Comparison of ENCODE assay signal across 8 cellular contexts in genomic region chr15:90934256-90934948, GRCh38. TPM values are rescaled to one million over a fixed set of nuclear protein-coding genes. Genes with fewer than 3 reads are reported as not detected.
DNase-seq lines count a peak whose midpoint lies in the region; ATAC-seq and TF ChIP-seq lines count a peak whose summit lies in the region.

No MANE protein-coding gene starts in this region.

- peaks cover 4% of the 10 kb centered on the region for H3K36me3 Mint-ChIP-seq in type B pancreatic cell

- H3K4me1 Mint-ChIP-seq in type B pancreatic cell (ENCODE audit: unreplicated experiment) = peaks cover 31% of the 10 kb centered on the region

- H3K27ac Mint-ChIP-seq in type B pancreatic cell = peak overlapping the region; percentile 94

- H3K27me3 ChIP-seq in adipocyte (replicated peaks; ENCODE audit: control insufficient read depth, insufficient read depth, low read length) = no peaks in the 10 kb centered on the region
- no peaks in the 10 kb centered on the region for H3K27me3 ChIP-seq in heart right ventricle

- peak; percentile 86 for DNase-seq in ELR (ENCODE audit: low read depth)
- DNase-seq in NCI-H1436 (lab: John Stamatoyannopoulos, UW) = peak; percentile 85
- peak; percentile 90 for DNase-seq in SW480 (ENCODE audit: low spot score)
- DNase-seq in adipocyte (ENCODE audit: low read depth) = peak; percentile 92
- DNase-seq in heart right ventricle = peak; percentile 86 to 87
- DNase-seq in posterior vena cava (ENCODE audit: low spot score) = peak; percentile 94
- no peak for DNase-seq in type B pancreatic cell (ENCODE audit: extremely low spot score, unreplicated experiment)

- peak; percentile 81 to 98 (median 92) for TF ChIP-seq CTCF in heart right ventricle (IDR thresholded peaks at IDR 0.05)
- TF ChIP-seq CTCF in type B pancreatic cell (conservative IDR thresholded peaks at IDR 0.05) = peak; percentile 90

- H3K9me3 ChIP-seq in adipocyte (ENCODE audit: control insufficient read depth, low read length) (no peaks in the 10 kb centered on the region), heart right ventricle (no peaks in the 10 kb centered on the region)

- ATAC-seq in HG02759 (IDR thresholded peaks at IDR 0.05; ENCODE audit: unreplicated experiment) = peak; percentile 39
- ATAC-seq in heart right ventricle = peak; percentile 34 to 66 (median 51)

- H3K4me3 ChIP-seq in adipocyte (ENCODE audit: low read length) (peak overlapping the region; percentile 94), heart right ventricle (peak overlapping the region; percentile 61 to 75 (median 66))

- H3K9ac ChIP-seq in adipocyte (ENCODE audit: low read length) = peak overlapping the region; percentile 95

- 2 to 3% methylated on average over 19 of the region's 19 CpGs for WGBS in heart right ventricle, 2 donors

- H3K4me1 ChIP-seq in adipocyte (ENCODE audit: control insufficient read depth, insufficient read depth, low read length) (peaks cover 35% of the 10 kb centered on the region), heart right ventricle (peaks cover 18 to 62% (median 48%) of the 10 kb centered on the region in 9 donors)

- intact Hi-C loops in heart right ventricle (cut with DNase I) (loop anchor here in 5 of 10 donors (1.0 to 5.0 kb wide), 3 partner anchors 32 to 287 kb away; no protein-coding TSS in a partner anchor), posterior vena cava (cut with DNase I) (no loop called here)

- no peaks in the 10 kb centered on the region for H3K9me3 Mint-ChIP-seq in type B pancreatic cell

- no peaks in the 10 kb centered on the region for H3K27me3 Mint-ChIP-seq in type B pancreatic cell

- peak overlapping the region in 9 of 10 donors; percentile 72 to 86 (median 75) for H3K27ac ChIP-seq in heart right ventricle

- H3K4me3 Mint-ChIP-seq in type B pancreatic cell = peak overlapping the region; percentile 93

- peaks cover 18% of the 10 kb centered on the region for H3K36me3 ChIP-seq in adipocyte (ENCODE audit: control insufficient read depth, insufficient read depth, low read length, severe bottlenecking)
- H3K36me3 ChIP-seq in heart right ventricle = peaks cover 0 to 34% (median 11%) of the 10 kb centered on the region in 9 donors

RNA-seq across cellular contexts. Expression of gene UNC45A, which starts 0.7 kb away (rescaled TPM):
- total RNA-seq in heart right ventricle = 10 to 100 TPM; 19.2 to 28.0 (median 24.7) TPM
- polyA plus RNA-seq in heart right ventricle = 10 to 100 TPM; 26.0 to 26.4 TPM
- 10 to 100 TPM; 63.6 to 75.8 TPM for total RNA-seq in posterior vena cava
- 78.9 and 80.2 TPM in 2 replicates for total RNA-seq in type B pancreatic cell (ENCODE audit: low replicate concordance)

RNA-seq across cellular contexts. Expression of gene HDDC3, which starts 2.1 kb away (rescaled TPM):
- total RNA-seq in heart right ventricle (10 to 100 TPM; 10.7 to 18.2 (median 14.6) TPM), posterior vena cava (1 to 10 TPM; 5.9 to 8.6 TPM), type B pancreatic cell (ENCODE audit: low replicate concordance) (16.8 and 18.9 TPM in 2 replicates)
- 10 to 100 TPM; 15.3 to 18.0 TPM for polyA plus RNA-seq in heart right ventricle

RNA-seq across cellular contexts. Expression of gene RCCD1, which starts 20.3 kb away (rescaled TPM):
- total RNA-seq in heart right ventricle = 10 to 100 TPM in 1 of 10 donors, 1 to 10 TPM in 9; 5.5 to 11.8 (median 7.6) TPM
- 1 to 10 TPM; 6.0 to 8.3 TPM for polyA plus RNA-seq in heart right ventricle
- 1 to 10 TPM; 5.1 to 7.4 TPM for total RNA-seq in posterior vena cava
- total RNA-seq in type B pancreatic cell (ENCODE audit: low replicate concordance) = 14.0 and 20.3 TPM in 2 replicates

RNA-seq across cellular contexts. Expression of gene MAN2A2, which starts 31.3 kb away (rescaled TPM):
- total RNA-seq in heart right ventricle (100 to 1,000 TPM in 4 of 10 donors, 10 to 100 TPM in 6; 78.3 to 157 (median 98.1) TPM), posterior vena cava (10 to 100 TPM; 53.0 to 57.6 TPM), type B pancreatic cell (ENCODE audit: low replicate concordance) (43.0 and 60.2 TPM in 2 replicates)
- polyA plus RNA-seq in heart right ventricle = 10 to 100 TPM; 24.8 to 84.5 TPM

RNA-seq across cellular contexts. Expression of gene FES, which starts 50.1 kb away (rescaled TPM):
- 10 to 100 TPM in 8 of 10 donors, 1 to 10 TPM in 2; 8.6 to 27.7 (median 11.5) TPM for total RNA-seq in heart right ventricle
- polyA plus RNA-seq in heart right ventricle = 10 to 100 TPM; 17.7 to 23.3 TPM
- 10 to 100 TPM; 31.7 to 41.8 TPM for total RNA-seq in posterior vena cava
- 3.1 TPM in 2 replicates for total RNA-seq in type B pancreatic cell (ENCODE audit: low replicate concordance)
